Comparison of ENCODE assay signal across 15 cellular contexts in genomic region chr2:219527472-219527871, GRCh38. TPM values are rescaled to one million over a fixed set of nuclear protein-coding genes. Genes with fewer than 3 reads are reported as not detected.
A peak's percentile ranks its signal among the peaks of the same experiment; 100 is the strongest.
DNase-seq lines count a peak whose midpoint lies in the region; ATAC-seq and TF ChIP-seq lines count a peak whose summit lies in the region.
"Had no signal": no experiment of that assay in that cellular context is flagged by ENCODE, and none has a peak within 500 bp of the region (broad histone marks: within the 10 kb centered on the region; RNA-seq: fewer than 3 reads in every experiment).

No MANE protein-coding gene starts in this region.

- peaks cover 0 to 17% of the 10 kb centered on the region in 2 donors for H3K27me3 ChIP-seq in Peyer's patch

- H3K27ac Mint-ChIP-seq in brain (peak overlapping the region in 4 of 5 experiments; percentile 13 to 90 (median 65)), nephron (peak overlapping the region in 2 of 3 experiments; percentile 18 to 78)
- H3K27ac Mint-ChIP-seq: CD4-positive, CD25-positive, alpha-beta regulatory T cell had no signal

- ATAC-seq in sciatic nerve, result no peak

- H3K36me3 ChIP-seq in Peyer's patch, result no peaks in the 10 kb centered on the region

- H3K4me3 Mint-ChIP-seq in brain, result peak overlapping the region in 1 of 5 experiments; percentile 6
- no peak overlapping the region for H3K4me3 Mint-ChIP-seq in nephron
- H3K4me3 Mint-ChIP-seq: CD4-positive, CD25-positive, alpha-beta regulatory T cell had no signal

- H3K9me3 ChIP-seq in Peyer's patch, result no peaks in the 10 kb centered on the region

- H3K36me3 Mint-ChIP-seq in brain (no peaks in the 10 kb centered on the region), nephron (ENCODE audit: low read depth) (no peaks in the 10 kb centered on the region)
- H3K36me3 Mint-ChIP-seq: CD4-positive, CD25-positive, alpha-beta regulatory T cell had no signal

- no peak overlapping the region for H3K27ac ChIP-seq in Peyer's patch

- intact Hi-C loops in sciatic nerve (cut with DNase I), result no loop called here

- H3K4me1 Mint-ChIP-seq in brain (peaks cover 59% of the 10 kb centered on the region), nephron (peaks cover 35% of the 10 kb centered on the region)

- H3K4me1 ChIP-seq in Peyer's patch, result peaks cover 0 to 10% (median 7%) of the 10 kb centered on the region in 4 donors

- DNase-seq in Peyer's patch (no peak), sciatic nerve (ENCODE audit: low spot score) (no peak)
- DNase-seq: CD4-positive, CD25-positive, alpha-beta regulatory T cell; EL; KBM-7; NCI-H1417 treated with DMSO at 0.1 percent for 48 hours; NCI-H1930; NCI-H2171; NCI-H446; NK-92 treated with Interleukin-12 subunit alpha and Interleukin-12 subunit beta, amount 100 ng/mL, for 24 hours; SIG-M5 had no signal

- peaks cover 20% of the 10 kb centered on the region for H3K27me3 Mint-ChIP-seq in brain
- peaks cover 55% of the 10 kb centered on the region for H3K27me3 Mint-ChIP-seq in nephron (ENCODE audit: low read depth)

- TF ChIP-seq POLR2A in Peyer's patch (IDR thresholded peaks at IDR 0.05), result no peak

- H3K9me3 Mint-ChIP-seq in brain, result no peaks in the 10 kb centered on the region
- H3K9me3 Mint-ChIP-seq in nephron, result no peaks in the 10 kb centered on the region

- no peak for TF ChIP-seq CTCF in brain (conservative IDR thresholded peaks at IDR 0.05)
- no peak for TF ChIP-seq CTCF in nephron (IDR thresholded peaks at IDR 0.05; ENCODE audit: unreplicated experiment in 3 of 3)
- no peak for TF ChIP-seq CTCF in Peyer's patch (IDR thresholded peaks at IDR 0.05)

- no peak overlapping the region for H3K4me3 ChIP-seq in Peyer's patch

RNA-seq across cellular contexts. Expression of gene ASIC4, which starts 13.2 kb away (rescaled TPM):
- polyA plus RNA-seq in brain (ENCODE audit: insufficient read depth, low read depth, low replicate concordance), result 1.2 TPM
- total RNA-seq in Peyer's patch, result under 1 TPM in 1 of 4 donors, not detected in 3; 0.27 TPM
- 0.31 TPM for total RNA-seq in sciatic nerve
- total RNA-seq: H4, RPMI7951 had no signal
- polyA plus RNA-seq: CD4-positive, CD25-positive, alpha-beta regulatory T cell had no signal

RNA-seq across cellular contexts. Expression of gene CHPF, which starts 16.1 kb away (rescaled TPM):
- polyA plus RNA-seq in brain (ENCODE audit: insufficient read depth, low read depth, low replicate concordance), result 41.6 TPM
- total RNA-seq in Peyer's patch, result 100 to 1,000 TPM in 1 of 4 donors, 10 to 100 TPM in 3; 19.0 to 122 (median 90.5) TPM
- total RNA-seq in sciatic nerve, result 33.4 TPM

RNA-seq across cellular contexts. Expression of gene TMEM198, which starts 16.4 kb away (rescaled TPM):
- polyA plus RNA-seq in brain (ENCODE audit: insufficient read depth, low read depth, low replicate concordance), result 23.1 TPM
- total RNA-seq in Peyer's patch, result 10 to 100 TPM in 3 of 4 donors, 1 to 10 TPM in 1; 6.6 to 25.5 (median 13.9) TPM
- 2.1 TPM for total RNA-seq in sciatic nerve
- polyA plus RNA-seq: CD4-positive, CD25-positive, alpha-beta regulatory T cell had no signal

RNA-seq across cellular contexts. Expression of gene GMPPA, which starts 28.8 kb away (rescaled TPM):
- polyA plus RNA-seq in brain (ENCODE audit: insufficient read depth, low read depth, low replicate concordance), result 22.0 TPM
- total RNA-seq in Peyer's patch (10 to 100 TPM; 35.0 to 69.6 (median 38.9) TPM), sciatic nerve (25.9 TPM)

RNA-seq across cellular contexts. Expression of gene OBSL1, which starts 43.9 kb away (rescaled TPM):
- polyA plus RNA-seq in brain (ENCODE audit: insufficient read depth, low read depth, low replicate concordance), result 91.4 TPM
- 10 to 100 TPM in 3 of 4 donors, 1 to 10 TPM in 1; 7.5 to 43.7 (median 21.2) TPM for total RNA-seq in Peyer's patch
- 85.2 TPM for total RNA-seq in sciatic nerve
- polyA plus RNA-seq: CD4-positive, CD25-positive, alpha-beta regulatory T cell had no signal
